8 cellular contexts compared by ENCODE assay signal in the genomic region with DNA sequence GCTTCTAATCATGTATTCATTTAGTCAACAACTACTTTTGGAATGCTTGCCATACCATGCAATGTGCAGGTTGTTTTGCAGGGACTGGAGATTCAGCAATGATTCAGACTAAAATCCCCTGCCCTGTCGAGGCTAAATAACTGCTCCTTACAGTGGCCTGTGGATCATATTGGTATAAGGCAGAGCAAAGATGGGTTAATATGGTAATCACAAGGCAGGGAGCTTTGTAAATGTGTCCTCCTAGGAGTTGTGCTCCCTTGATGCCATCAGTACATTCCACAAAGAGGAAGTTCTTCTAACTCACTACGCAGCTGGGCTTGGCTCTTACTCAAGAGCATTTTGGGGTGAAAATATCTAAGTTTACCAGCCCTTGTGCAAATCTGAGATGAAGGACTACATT. TPM values are rescaled to one million over a fixed set of nuclear protein-coding genes. Genes with fewer than 3 reads are reported as not detected.
DNase-seq lines count a peak whose midpoint lies in the region; ATAC-seq, FAIRE-seq and TF ChIP-seq lines count a peak whose summit lies in the region.

No MANE protein-coding gene starts in this region.

- H3K9me3 ChIP-seq in OCI-LY7 (ENCODE audit: low read length) (no peaks in the 10 kb centered on the region; the same call in 1 of the 2 replicates), colonic mucosa (no peaks in the 10 kb centered on the region), mucosa of descending colon (no peaks in the 10 kb centered on the region)

- H3K27me3 ChIP-seq in colonic mucosa = no peaks in the 10 kb centered on the region

- POLR2A ChIA-PET in OCI-LY7 (lab: Charles Lee) = no interaction called here

- H3K4me1 ChIP-seq in OCI-LY7 (ENCODE audit: insufficient read depth, low read length, poor library complexity, severe bottlenecking) (peaks cover 17% of the 10 kb centered on the region), colonic mucosa (no peaks in the 10 kb centered on the region), mucosa of descending colon (ENCODE audit: low read depth) (peaks cover 20% of the 10 kb centered on the region)

- peak overlapping the region; percentile 98 for H2AFZ ChIP-seq in OCI-LY7 (ENCODE audit: low read length)

- peak; percentile 62 for ATAC-seq in mucosa of descending colon

- DNase-seq in AG20443 (ENCODE audit: low spot score) (peak; percentile 51), GM19239 (ENCODE audit: insufficient read length, low spot score) (no peak), OCI-LY7 (ENCODE audit: low spot score) (peak; percentile 27), colonic mucosa (peak; percentile 35), mucosa of descending colon (peak in 1 of 3 donors; percentile 58), DMS79 (lab: John Stamatoyannopoulos, UW) (no peak), NCI-H2227 treated with DMSO at 0.1 percent for 48 hours (lab: John Stamatoyannopoulos, UW) (no peak), COLO668 (lab: John Stamatoyannopoulos, UW; ENCODE audit: unreplicated experiment) (no peak)

- H3K9ac ChIP-seq in colonic mucosa (ENCODE audit: low read depth in 2 of 2, low read length in 2 of 2) = peak overlapping the region in 1 of 2 donors; percentile 75

- intact Hi-C loops in OCI-LY7 (cut with micrococcal nuclease; ENCODE audit: unreplicated experiment) = no loop called here
- intact Hi-C loops in colonic mucosa (cut with DNase I) = no loop called here
- intact Hi-C loops in mucosa of descending colon (cut with DNase I, micrococcal nuclease) = no loop called here

- H3K4me3 ChIP-seq in OCI-LY7 (ENCODE audit: low read depth, low read length, poor library complexity, severe bottlenecking) (peak overlapping the region; percentile 69), colonic mucosa (peak overlapping the region; percentile 35), mucosa of descending colon (no peak overlapping the region)

- no peaks in the 10 kb centered on the region for H3K79me2 ChIP-seq in OCI-LY7 (ENCODE audit: insufficient read depth, low read depth, low read length)

- TF ChIP-seq CTCF in OCI-LY7 (conservative IDR thresholded peaks at IDR 0.05; ENCODE audit: low read length) (no peak), colonic mucosa (IDR thresholded peaks at IDR 0.05) (no peak), mucosa of descending colon (IDR thresholded peaks at IDR 0.05) (no peak)

- H4K20me1 ChIP-seq in OCI-LY7 (ENCODE audit: insufficient read depth, low read length) = no peaks in the 10 kb centered on the region

- H3K4me2 ChIP-seq in OCI-LY7 (ENCODE audit: low read length) = peak overlapping the region; percentile 94

- no TSS peak for BruUV-seq in OCI-LY7 (replicated peaks; lab: Mats Ljungman, UMichigan)

- no peaks in the 10 kb centered on the region for H3K9me2 ChIP-seq in OCI-LY7 (ENCODE audit: insufficient read depth, low read length)

- no peaks in the 10 kb centered on the region for H3K36me3 ChIP-seq in OCI-LY7 (ENCODE audit: insufficient read depth, low read length)
- H3K36me3 ChIP-seq in colonic mucosa = no peaks in the 10 kb centered on the region
- H3K36me3 ChIP-seq in mucosa of descending colon (ENCODE audit: low read depth) = no peaks in the 10 kb centered on the region

- H3K27ac ChIP-seq in OCI-LY7 (ENCODE audit: low read depth, low read length, poor library complexity, severe bottlenecking) (peak overlapping the region; percentile 11), colonic mucosa (peak overlapping the region; percentile 81)

- CTCF ChIA-PET in OCI-LY7 (lab: Charles Lee; ENCODE audit: unreplicated experiment) = no interaction called here

- peak; percentile 58 for FAIRE-seq in GM19239 (lab: Jason Lieb, UNC)

RNA-seq across cellular contexts. Expression of a gene that starts 0.6 kb away (rescaled TPM):
- 0.26 and 0.57 TPM in 2 replicates for total RNA-seq in OCI-LY7 (2014; rRNA removed; shearing (Covaris generic))
- total RNA-seq in OCI-LY7 (2022) (0.37 and 0.72 TPM in 2 replicates), colonic mucosa (1 to 10 TPM; 4.8 to 7.5 TPM), mucosa of descending colon (1 to 10 TPM; 6.9 to 7.6 (median 7.5) TPM)

RNA-seq across cellular contexts. Expression of a gene that starts 26.6 kb away (rescaled TPM):
- 0.26 and 0.35 TPM in 2 replicates for total RNA-seq in OCI-LY7 (2014; rRNA removed; shearing (Covaris generic))
- total RNA-seq in OCI-LY7 (2022) (0.17 and 0.39 TPM in 2 replicates), colonic mucosa (1 to 10 TPM; 4.3 to 5.1 TPM), mucosa of descending colon (10 to 100 TPM in 2 of 3 donors, 1 to 10 TPM in 1; 5.8 to 12.7 (median 11.2) TPM)

RNA-seq across cellular contexts. Expression of a gene that starts 49.7 kb away (rescaled TPM):
- 8.9 and 11.7 TPM in 2 replicates for total RNA-seq in OCI-LY7 (2014; rRNA removed; shearing (Covaris generic))
- total RNA-seq in OCI-LY7 (2022) (19.0 and 19.4 TPM in 2 replicates), colonic mucosa (10 to 100 TPM; 30.4 to 37.8 TPM), mucosa of descending colon (10 to 100 TPM; 20.6 to 34.5 (median 29.6) TPM)

Comparison
In these comparisons a context has a peak if more than half of its experiments do, and no peak if none do; other contexts are left out.
1. DNase-seq: peak in AG20443 (single experiment), OCI-LY7 (single experiment) and colonic mucosa (single experiment); none in GM19239 (single experiment), DMS79 (single experiment), NCI-H2227 treated with DMSO at 0.1 percent for 48 hours (single experiment) and COLO668 (single experiment).